1 cellular context compared by ENCODE assay signal in genomic region chr15:89766357-89767311, GRCh38.
TF ChIP-seq lines count a peak whose summit lies in the region.

No MANE protein-coding gene starts in this region.

TF ChIP-seq in IMR-90, 13 proteins besides CTCF, POLR2A, EP300 and RAD21:
- TF ChIP-seq SMC3 (IDR thresholded peaks at IDR 0.05; ENCODE audit: low read depth, low read length) (no peak), NFE2L2 (IDR thresholded peaks at IDR 0.05; ENCODE audit: low read depth, low read length) (no peak), MXI1 (IDR thresholded peaks at IDR 0.05; ENCODE audit: borderline replicate concordance, low read depth, low read length) (no peak), MAFK (IDR thresholded peaks at IDR 0.05; ENCODE audit: low read depth, low read length) (no peak), CHD1 (IDR thresholded peaks at IDR 0.05; ENCODE audit: low read depth, low read length) (no peak), CEBPB (IDR thresholded peaks at IDR 0.05; ENCODE audit: low read depth, low read length) (no peak), RCOR1 (IDR thresholded peaks at IDR 0.05; ENCODE audit: insufficient replicate concordance, low read length) (no peak), FOS (IDR thresholded peaks at IDR 0.05; ENCODE audit: low read depth, low read length) (no peak), RFX5 (IDR thresholded peaks at IDR 0.05; ENCODE audit: low read depth, low read length) (no peak), BHLHE40 (IDR thresholded peaks at IDR 0.05; ENCODE audit: low read depth, low read length) (no peak), ELK1 (IDR thresholded peaks at IDR 0.05; ENCODE audit: borderline replicate concordance, low read depth, low read length) (no peak), USF2 (IDR thresholded peaks at IDR 0.05; ENCODE audit: low read depth, low read length) (no peak), MAZ (IDR thresholded peaks at IDR 0.05; ENCODE audit: borderline replicate concordance, low read depth, low read length) (no peak)
